Comparison of ENCODE assay signal across 17 cellular contexts in the genomic region with DNA sequence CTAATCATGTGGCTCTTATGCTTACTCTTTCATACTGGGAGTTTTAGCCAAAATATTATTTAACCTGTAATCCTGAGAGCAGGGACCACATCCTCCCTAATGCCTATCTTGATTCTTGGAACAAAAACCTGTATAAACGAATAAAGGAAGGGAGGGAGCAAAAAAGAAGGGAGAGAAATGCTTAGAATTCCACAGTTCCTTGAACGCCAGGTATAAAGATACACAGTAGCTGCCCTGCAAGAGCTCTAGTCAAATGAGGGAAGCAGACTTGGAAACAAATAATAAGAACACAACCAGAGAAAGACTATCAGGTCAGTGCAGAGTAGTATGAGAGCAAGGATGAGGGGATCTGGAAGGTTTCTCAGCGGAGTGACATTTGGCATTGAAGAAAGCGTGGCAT.
A peak's percentile ranks its signal among the peaks of the same experiment; 100 is the strongest.
DNase-seq lines count a peak whose midpoint lies in the region; ATAC-seq, FAIRE-seq and TF ChIP-seq lines count a peak whose summit lies in the region.
"Had no signal": no experiment of that assay in that cellular context is flagged by ENCODE, and none has a peak within 500 bp of the region (broad histone marks: within the 10 kb centered on the region; RNA-seq: fewer than 3 reads in every experiment).

No MANE protein-coding gene starts in this region.

- no peak for TF ChIP-seq RAD21 in HepG2 (CRISPR knock-in tag; IDR thresholded peaks at IDR 0.05)

- H3K36me3 ChIP-seq in HepG2 (replicated peaks in 1 of 2; ENCODE audit: control insufficient read depth in 1 of 2, insufficient read depth in 2 of 2, low read length in 2 of 2) (no peaks in the 10 kb centered on the region), right lobe of liver (no peaks in the 10 kb centered on the region), PC-3 (ENCODE audit: low read depth, low read length) (no peaks in the 10 kb centered on the region)
- H3K36me3 ChIP-seq: HAP-1, neutrophil, tibial nerve had no signal

- TF ChIP-seq CTCF in HepG2 (CRISPR knock-in tag; IDR thresholded peaks at IDR 0.05) (no peak), right lobe of liver (IDR thresholded peaks at IDR 0.05) (no peak), PC-3 (conservative IDR thresholded peaks at IDR 0.05; ENCODE audit: low read depth, low read length) (no peak)

- H3K79me2 ChIP-seq in HepG2 (ENCODE audit: insufficient read depth, low read length) (no peaks in the 10 kb centered on the region), PC-3 (ENCODE audit: low read length) (no peaks in the 10 kb centered on the region)

- in situ Hi-C loops in HepG2 (cut with HindIII; ENCODE audit: extremely low pct_ligation_motif_present, low pct_unique_long_range_greater_than_20kb), result loop anchor here (10.0 kb wide), 1 partner anchor 1467 kb away; the partner anchor contains the start of gene TGFB2

- no peaks in the 10 kb centered on the region for H3K9me2 ChIP-seq in PC-3 (replicated peaks; ENCODE audit: low read length)

- H3K4me1 ChIP-seq in HepG2 (ENCODE audit: insufficient read depth, low read length) (peaks cover 5% of the 10 kb centered on the region; the same call in 1 of the 2 replicates), right lobe of liver (no peaks in the 10 kb centered on the region), PC-3 (ENCODE audit: insufficient read depth, low read length) (peaks cover 15% of the 10 kb centered on the region)

- peak; percentile 18; the same call in 1 of the 3 replicates for ATAC-seq in HepG2
- no peak for ATAC-seq in right lobe of liver
- ATAC-seq in PC-3, result peak; percentile 22
- ATAC-seq in GM19328 (IDR thresholded peaks at IDR 0.05; ENCODE audit: unreplicated experiment), result no peak
- ATAC-seq: activated naive CD8-positive, alpha-beta T cell treated with anti-CD3 and anti-CD28 coated beads, Interleukin-2, amount 50 U/mL, for 24 hours; T-helper 17 cell had no signal

- H3K4me2 ChIP-seq in HepG2 (ENCODE audit: low read depth, low read length), result no peak overlapping the region
- H3K4me2 ChIP-seq in PC-3 (ENCODE audit: low read length), result peak overlapping the region; percentile 34

- H3K9ac ChIP-seq in HepG2 (ENCODE audit: insufficient read depth, low read depth, low read length) (no peak overlapping the region), PC-3 (ENCODE audit: low read length) (no peak overlapping the region)

- intact Hi-C loops in HepG2 (cut with micrococcal nuclease; ENCODE audit: unreplicated experiment) (loop anchor here (1.0 to 10.0 kb wide), 8 partner anchors 147 to 1482 kb away; no protein-coding TSS in a partner anchor), right lobe of liver (cut with DNase I) (no loop called here), PC-3 (cut with micrococcal nuclease) (loop anchor here (1.0 to 10.0 kb wide), 11 partner anchors 144 to 1482 kb away; no protein-coding TSS in a partner anchor)

- H2AFZ ChIP-seq in HepG2 (ENCODE audit: low read length) (no peak overlapping the region), PC-3 (ENCODE audit: low read length) (peak overlapping the region; percentile 18)

- DNase-seq in HepG2 (ENCODE audit: low spot score) (no peak), right lobe of liver (no peak), PC-3 (peak; percentile 46), iPS DF 19.7 (ENCODE audit: low read depth, low spot score) (peak; percentile 2), NCI-H2107 (lab: John Stamatoyannopoulos, UW) (no peak), medulla oblongata (ENCODE audit: extremely low spot score) (no peak), germinal center (ENCODE audit: low spot score) (no peak)
- DNase-seq: activated CD4-positive, alpha-beta T cell treated with anti-CD3 and anti-CD28 coated beads, Interleukin-2, amount 50 U/mL, for 4 hours; activated naive CD8-positive, alpha-beta T cell treated with anti-CD3 and anti-CD28 coated beads, Interleukin-2, amount 50 U/mL, for 24 hours; CD8-positive, alpha-beta memory T cell; stimulated activated CD4-positive, alpha-beta T cell treated with anti-CD3 and anti-CD28 coated beads, Interleukin-4, amount 100 ng/mL, for 4 hours; T-helper 17 cell had no signal

- 41% methylated on average over 4 of the region's 4 CpGs for WGBS in HepG2 (ENCODE audit: low lambda C conversion rate)
- WGBS in right lobe of liver (ENCODE audit: insufficient coverage, low coverage, low lambda C conversion rate, missing lambda C conversion rate), result 38% methylated on average over 4 of the region's 4 CpGs

- H3F3A ChIP-seq in PC-3 (ENCODE audit: low read length, unreplicated experiment), result no peaks in the 10 kb centered on the region

- BruUV-seq in HepG2 (replicated peaks; lab: Mats Ljungman, UMichigan), result no TSS peak
- no TSS peak for BruUV-seq in PC-3 (replicated peaks; lab: Mats Ljungman, UMichigan)

- H3K4me3 ChIP-seq in HepG2 (replicated peaks in 1 of 3; ENCODE audit: insufficient read depth in 1 of 3, low read depth in 2 of 3, low read length in 3 of 3) (no peak overlapping the region), right lobe of liver (no peak overlapping the region), PC-3 (ENCODE audit: low read length) (no peak overlapping the region)
- H3K4me3 ChIP-seq: HAP-1, tibial nerve had no signal

- POLR2A ChIA-PET in HepG2 (lab: Yijun Ruan, JAX) (no interaction called here), PC-3 (lab: Charles Lee; ENCODE audit: unreplicated experiment) (no interaction called here)

- TF ChIP-seq POLR2A in HepG2 (IDR thresholded peaks at IDR 0.05; ENCODE audit: insufficient read depth in 1 of 2, low read depth in 2 of 2, low read length in 2 of 2), result no peak
- TF ChIP-seq POLR2A in right lobe of liver (IDR thresholded peaks at IDR 0.05), result no peak

- H3K9me3 ChIP-seq in HepG2 (ENCODE audit: low read length), result no peaks in the 10 kb centered on the region
- H3K9me3 ChIP-seq in right lobe of liver, result no peaks in the 10 kb centered on the region
- H3K9me3 ChIP-seq in PC-3 (ENCODE audit: low read length), result no peaks in the 10 kb centered on the region
- H3K9me3 ChIP-seq: HAP-1, neutrophil, tibial nerve had no signal

- H3K27ac ChIP-seq in HepG2 (ENCODE audit: extremely low read length, insufficient read depth, low read length) (no peak overlapping the region), right lobe of liver (no peak overlapping the region), PC-3 (ENCODE audit: low read length) (no peak overlapping the region)
- H3K27ac ChIP-seq: neutrophil, RWPE1, tibial nerve had no signal

- FAIRE-seq in HepG2 (lab: Jason Lieb, UNC), result no peak

- CTCF ChIA-PET in HepG2 (lab: Yijun Ruan, JAX; ENCODE audit: low intra/inter-chr PET ratio, low total read pairs), result interaction anchor here (1.1 to 1.8 kb wide), 2 partner anchors 1473 to 1482 kb away, joined by 3 to 8 read pairs; no protein-coding TSS in a partner anchor
- CTCF ChIA-PET in PC-3 (lab: Charles Lee), result interaction anchor here (0.6 to 1.9 kb wide), 9 partner anchors 142 to 1552 kb away, joined by 3 to 15 read pairs (median 5); no protein-coding TSS in a partner anchor

- TF ChIP-seq EP300 in HepG2 (IDR thresholded peaks at IDR 0.05; ENCODE audit: low read depth in 2 of 2, low read length in 2 of 2) (no peak), HepG2 (CRISPR knock-in tag; IDR thresholded peaks at IDR 0.05; ENCODE audit: borderline replicate concordance) (no peak)

- no peaks in the 10 kb centered on the region for H4K20me1 ChIP-seq in HepG2 (ENCODE audit: insufficient read depth, low read length)
- H4K20me1 ChIP-seq in PC-3 (ENCODE audit: low read length), result no peaks in the 10 kb centered on the region

- H3K27me3 ChIP-seq in HepG2 (ENCODE audit: control insufficient read depth in 1 of 2, insufficient read depth in 2 of 2, low read length in 2 of 2), result no peaks in the 10 kb centered on the region; a peak in 1 of 5 replicates
- no peaks in the 10 kb centered on the region for H3K27me3 ChIP-seq in right lobe of liver
- peaks cover 38% of the 10 kb centered on the region for H3K27me3 ChIP-seq in PC-3 (ENCODE audit: low read length)
- H3K27me3 ChIP-seq: neutrophil, tibial nerve had no signal

TF ChIP-seq in HepG2, 621 proteins besides CTCF, POLR2A, EP300 and RAD21 (continues in another document):
- TF ChIP-seq KDM4B (CRISPR knock-in tag; IDR thresholded peaks at IDR 0.05) (no peak), HMGA1 (CRISPR knock-in tag; conservative IDR thresholded peaks at IDR 0.05) (no peak), HDAC6 (IDR thresholded peaks at IDR 0.05; ENCODE audit: low read depth, low read length) (no peak), ZNF552 (CRISPR knock-in tag; IDR thresholded peaks at IDR 0.05; ENCODE audit: borderline replicate concordance) (no peak), ZNF577 (CRISPR knock-in tag; IDR thresholded peaks at IDR 0.05; ENCODE audit: borderline replicate concordance, low read depth) (no peak), ZNF556 (CRISPR knock-in tag; IDR thresholded peaks at IDR 0.05; ENCODE audit: borderline replicate concordance) (no peak), ZSCAN29 (CRISPR knock-in tag; conservative IDR thresholded peaks at IDR 0.05) (no peak), THAP9 (CRISPR knock-in tag; IDR thresholded peaks at IDR 0.05; ENCODE audit: borderline replicate concordance) (no peak), CHCHD3 (CRISPR knock-in tag; IDR thresholded peaks at IDR 0.05) (no peak)
- TF ChIP-seq, protein P1, sequence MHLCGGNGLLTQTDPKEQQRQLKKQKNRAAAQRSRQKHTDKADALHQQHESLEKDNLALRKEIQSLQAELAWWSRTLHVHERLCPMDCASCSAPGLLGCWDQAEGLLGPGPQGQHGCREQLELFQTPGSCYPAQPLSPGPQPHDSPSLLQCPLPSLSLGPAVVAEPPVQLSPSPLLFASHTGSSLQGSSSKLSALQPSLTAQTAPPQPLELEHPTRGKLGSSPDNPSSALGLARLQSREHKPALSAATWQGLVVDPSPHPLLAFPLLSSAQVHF (CRISPR knock-in tag; IDR thresholded peaks at IDR 0.05), result no peak

Comparison
In these comparisons a context has a peak if more than half of its experiments do, and no peak if none do; other contexts are left out.
1. ATAC-seq: peak in HepG2 (single experiment) and PC-3 (single experiment); none in right lobe of liver (0 of 4) and GM19328 (single experiment).
2. intact Hi-C loops: an anchor here in HepG2 (1.0 to 10.0 kb wide) and PC-3 (1.0 to 10.0 kb wide); none called in right lobe of liver.
3. DNase-seq: peak in PC-3 (single experiment) and iPS DF 19.7 (single experiment); none in HepG2 (single experiment), right lobe of liver (0 of 3), NCI-H2107 (single experiment), medulla oblongata (single experiment) and germinal center (single experiment).